1 cellular context compared by ENCODE assay signal in the genomic region with DNA sequence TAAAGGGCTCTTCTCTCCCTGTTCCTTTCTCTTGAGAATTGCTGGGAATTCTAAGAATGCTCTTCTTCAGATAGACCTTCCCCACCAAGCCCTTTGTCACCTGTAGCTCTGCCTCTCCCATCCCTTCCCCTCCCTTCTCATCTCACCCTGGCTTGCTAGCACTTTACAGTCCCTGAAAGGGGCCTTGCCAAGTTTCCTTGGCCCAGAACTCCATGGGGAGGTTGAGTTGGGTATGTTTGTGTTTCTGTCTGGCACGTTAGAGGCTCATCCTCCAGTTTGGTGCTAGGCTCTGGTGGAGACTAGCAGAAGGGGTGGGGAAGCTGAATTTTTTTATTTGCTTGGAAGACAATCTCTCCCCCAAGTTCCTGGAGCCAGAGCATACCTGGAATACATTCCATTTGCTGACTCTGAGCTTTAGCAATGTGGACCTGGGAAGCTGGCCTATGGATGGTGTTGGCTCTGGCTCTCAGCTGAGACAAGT.
TF ChIP-seq lines count a peak whose summit lies in the region.

No MANE protein-coding gene starts in this region.

TF ChIP-seq in WTC11, 78 proteins besides CTCF, POLR2A, EP300 and RAD21:
- TF ChIP-seq, protein P1, sequence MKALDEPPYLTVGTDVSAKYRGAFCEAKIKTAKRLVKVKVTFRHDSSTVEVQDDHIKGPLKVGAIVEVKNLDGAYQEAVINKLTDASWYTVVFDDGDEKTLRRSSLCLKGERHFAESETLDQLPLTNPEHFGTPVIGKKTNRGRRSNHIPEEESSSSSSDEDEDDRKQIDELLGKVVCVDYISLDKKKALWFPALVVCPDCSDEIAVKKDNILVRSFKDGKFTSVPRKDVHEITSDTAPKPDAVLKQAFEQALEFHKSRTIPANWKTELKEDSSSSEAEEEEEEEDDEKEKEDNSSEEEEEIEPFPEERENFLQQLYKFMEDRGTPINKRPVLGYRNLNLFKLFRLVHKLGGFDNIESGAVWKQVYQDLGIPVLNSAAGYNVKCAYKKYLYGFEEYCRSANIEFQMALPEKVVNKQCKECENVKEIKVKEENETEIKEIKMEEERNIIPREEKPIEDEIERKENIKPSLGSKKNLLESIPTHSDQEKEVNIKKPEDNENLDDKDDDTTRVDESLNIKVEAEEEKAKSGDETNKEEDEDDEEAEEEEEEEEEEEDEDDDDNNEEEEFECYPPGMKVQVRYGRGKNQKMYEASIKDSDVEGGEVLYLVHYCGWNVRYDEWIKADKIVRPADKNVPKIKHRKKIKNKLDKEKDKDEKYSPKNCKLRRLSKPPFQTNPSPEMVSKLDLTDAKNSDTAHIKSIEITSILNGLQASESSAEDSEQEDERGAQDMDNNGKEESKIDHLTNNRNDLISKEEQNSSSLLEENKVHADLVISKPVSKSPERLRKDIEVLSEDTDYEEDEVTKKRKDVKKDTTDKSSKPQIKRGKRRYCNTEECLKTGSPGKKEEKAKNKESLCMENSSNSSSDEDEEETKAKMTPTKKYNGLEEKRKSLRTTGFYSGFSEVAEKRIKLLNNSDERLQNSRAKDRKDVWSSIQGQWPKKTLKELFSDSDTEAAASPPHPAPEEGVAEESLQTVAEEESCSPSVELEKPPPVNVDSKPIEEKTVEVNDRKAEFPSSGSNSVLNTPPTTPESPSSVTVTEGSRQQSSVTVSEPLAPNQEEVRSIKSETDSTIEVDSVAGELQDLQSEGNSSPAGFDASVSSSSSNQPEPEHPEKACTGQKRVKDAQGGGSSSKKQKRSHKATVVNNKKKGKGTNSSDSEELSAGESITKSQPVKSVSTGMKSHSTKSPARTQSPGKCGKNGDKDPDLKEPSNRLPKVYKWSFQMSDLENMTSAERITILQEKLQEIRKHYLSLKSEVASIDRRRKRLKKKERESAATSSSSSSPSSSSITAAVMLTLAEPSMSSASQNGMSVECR (CRISPR knock-in tag; IDR thresholded peaks at IDR 0.05; ENCODE audit: borderline replicate concordance): no peak
- TF ChIP-seq ZNF423 (CRISPR knock-in tag; IDR thresholded peaks at IDR 0.05) (no peak), ZNF232 (CRISPR knock-in tag; IDR thresholded peaks at IDR 0.05) (no peak), GTF2I (CRISPR knock-in tag; conservative IDR thresholded peaks at IDR 0.05) (no peak), SMAD3 (CRISPR knock-in tag; IDR thresholded peaks at IDR 0.05; ENCODE audit: borderline replicate concordance) (no peak), HMGA2 (CRISPR knock-in tag; IDR thresholded peaks at IDR 0.05) (no peak), TEAD4 (CRISPR knock-in tag; IDR thresholded peaks at IDR 0.05) (no peak), ZNF138 (CRISPR knock-in tag; conservative IDR thresholded peaks at IDR 0.05) (no peak), MYBL2 (CRISPR knock-in tag; IDR thresholded peaks at IDR 0.05) (no peak), RORB (CRISPR knock-in tag; IDR thresholded peaks at IDR 0.05) (no peak)
- TF ChIP-seq, protein P2, sequence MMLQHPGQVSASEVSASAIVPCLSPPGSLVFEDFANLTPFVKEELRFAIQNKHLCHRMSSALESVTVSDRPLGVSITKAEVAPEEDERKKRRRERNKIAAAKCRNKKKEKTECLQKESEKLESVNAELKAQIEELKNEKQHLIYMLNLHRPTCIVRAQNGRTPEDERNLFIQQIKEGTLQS (CRISPR knock-in tag; conservative IDR thresholded peaks at IDR 0.05): no peak
- TF ChIP-seq, protein P3, sequence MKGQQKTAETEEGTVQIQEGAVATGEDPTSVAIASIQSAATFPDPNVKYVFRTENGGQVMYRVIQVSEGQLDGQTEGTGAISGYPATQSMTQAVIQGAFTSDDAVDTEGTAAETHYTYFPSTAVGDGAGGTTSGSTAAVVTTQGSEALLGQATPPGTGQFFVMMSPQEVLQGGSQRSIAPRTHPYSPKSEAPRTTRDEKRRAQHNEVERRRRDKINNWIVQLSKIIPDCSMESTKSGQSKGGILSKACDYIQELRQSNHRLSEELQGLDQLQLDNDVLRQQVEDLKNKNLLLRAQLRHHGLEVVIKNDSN (CRISPR knock-in tag; IDR thresholded peaks at IDR 0.05): no peak
- TF ChIP-seq, protein P4, sequence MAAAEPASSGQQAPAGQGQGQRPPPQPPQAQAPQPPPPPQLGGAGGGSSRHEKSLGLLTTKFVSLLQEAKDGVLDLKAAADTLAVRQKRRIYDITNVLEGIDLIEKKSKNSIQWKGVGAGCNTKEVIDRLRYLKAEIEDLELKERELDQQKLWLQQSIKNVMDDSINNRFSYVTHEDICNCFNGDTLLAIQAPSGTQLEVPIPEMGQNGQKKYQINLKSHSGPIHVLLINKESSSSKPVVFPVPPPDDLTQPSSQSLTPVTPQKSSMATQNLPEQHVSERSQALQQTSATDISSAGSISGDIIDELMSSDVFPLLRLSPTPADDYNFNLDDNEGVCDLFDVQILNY (CRISPR knock-in tag; IDR thresholded peaks at IDR 0.05): no peak
- TF ChIP-seq, protein P5, sequence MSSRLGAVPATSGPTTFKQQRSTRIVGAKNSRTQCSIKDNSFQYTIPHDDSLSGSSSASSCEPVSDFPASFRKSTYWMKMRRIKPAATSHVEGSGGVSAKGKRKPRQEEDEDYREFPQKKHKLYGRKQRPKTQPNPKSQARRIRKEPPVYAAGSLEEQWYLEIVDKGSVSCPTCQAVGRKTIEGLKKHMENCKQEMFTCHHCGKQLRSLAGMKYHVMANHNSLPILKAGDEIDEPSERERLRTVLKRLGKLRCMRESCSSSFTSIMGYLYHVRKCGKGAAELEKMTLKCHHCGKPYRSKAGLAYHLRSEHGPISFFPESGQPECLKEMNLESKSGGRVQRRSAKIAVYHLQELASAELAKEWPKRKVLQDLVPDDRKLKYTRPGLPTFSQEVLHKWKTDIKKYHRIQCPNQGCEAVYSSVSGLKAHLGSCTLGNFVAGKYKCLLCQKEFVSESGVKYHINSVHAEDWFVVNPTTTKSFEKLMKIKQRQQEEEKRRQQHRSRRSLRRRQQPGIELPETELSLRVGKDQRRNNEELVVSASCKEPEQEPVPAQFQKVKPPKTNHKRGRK (CRISPR knock-in tag; IDR thresholded peaks at IDR 0.05; ENCODE audit: borderline replicate concordance): no peak
- TF ChIP-seq, protein P6, sequence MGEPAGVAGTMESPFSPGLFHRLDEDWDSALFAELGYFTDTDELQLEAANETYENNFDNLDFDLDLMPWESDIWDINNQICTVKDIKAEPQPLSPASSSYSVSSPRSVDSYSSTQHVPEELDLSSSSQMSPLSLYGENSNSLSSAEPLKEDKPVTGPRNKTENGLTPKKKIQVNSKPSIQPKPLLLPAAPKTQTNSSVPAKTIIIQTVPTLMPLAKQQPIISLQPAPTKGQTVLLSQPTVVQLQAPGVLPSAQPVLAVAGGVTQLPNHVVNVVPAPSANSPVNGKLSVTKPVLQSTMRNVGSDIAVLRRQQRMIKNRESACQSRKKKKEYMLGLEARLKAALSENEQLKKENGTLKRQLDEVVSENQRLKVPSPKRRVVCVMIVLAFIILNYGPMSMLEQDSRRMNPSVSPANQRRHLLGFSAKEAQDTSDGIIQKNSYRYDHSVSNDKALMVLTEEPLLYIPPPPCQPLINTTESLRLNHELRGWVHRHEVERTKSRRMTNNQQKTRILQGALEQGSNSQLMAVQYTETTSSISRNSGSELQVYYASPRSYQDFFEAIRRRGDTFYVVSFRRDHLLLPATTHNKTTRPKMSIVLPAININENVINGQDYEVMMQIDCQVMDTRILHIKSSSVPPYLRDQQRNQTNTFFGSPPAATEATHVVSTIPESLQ (CRISPR knock-in tag; IDR thresholded peaks at IDR 0.05): no peak
- TF ChIP-seq, protein P7, sequence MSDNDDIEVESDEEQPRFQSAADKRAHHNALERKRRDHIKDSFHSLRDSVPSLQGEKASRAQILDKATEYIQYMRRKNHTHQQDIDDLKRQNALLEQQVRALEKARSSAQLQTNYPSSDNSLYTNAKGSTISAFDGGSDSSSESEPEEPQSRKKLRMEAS (CRISPR knock-in tag; IDR thresholded peaks at IDR 0.05): no peak
- TF ChIP-seq, protein P8, sequence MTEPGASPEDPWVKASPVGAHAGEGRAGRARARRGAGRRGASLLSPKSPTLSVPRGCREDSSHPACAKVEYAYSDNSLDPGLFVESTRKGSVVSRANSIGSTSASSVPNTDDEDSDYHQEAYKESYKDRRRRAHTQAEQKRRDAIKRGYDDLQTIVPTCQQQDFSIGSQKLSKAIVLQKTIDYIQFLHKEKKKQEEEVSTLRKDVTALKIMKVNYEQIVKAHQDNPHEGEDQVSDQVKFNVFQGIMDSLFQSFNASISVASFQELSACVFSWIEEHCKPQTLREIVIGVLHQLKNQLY (CRISPR knock-in tag; IDR thresholded peaks at IDR 0.05): no peak
- TF ChIP-seq, protein P9, sequence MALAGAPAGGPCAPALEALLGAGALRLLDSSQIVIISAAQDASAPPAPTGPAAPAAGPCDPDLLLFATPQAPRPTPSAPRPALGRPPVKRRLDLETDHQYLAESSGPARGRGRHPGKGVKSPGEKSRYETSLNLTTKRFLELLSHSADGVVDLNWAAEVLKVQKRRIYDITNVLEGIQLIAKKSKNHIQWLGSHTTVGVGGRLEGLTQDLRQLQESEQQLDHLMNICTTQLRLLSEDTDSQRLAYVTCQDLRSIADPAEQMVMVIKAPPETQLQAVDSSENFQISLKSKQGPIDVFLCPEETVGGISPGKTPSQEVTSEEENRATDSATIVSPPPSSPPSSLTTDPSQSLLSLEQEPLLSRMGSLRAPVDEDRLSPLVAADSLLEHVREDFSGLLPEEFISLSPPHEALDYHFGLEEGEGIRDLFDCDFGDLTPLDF (CRISPR knock-in tag; IDR thresholded peaks at IDR 0.05): no peak
- TF ChIP-seq, protein P10, sequence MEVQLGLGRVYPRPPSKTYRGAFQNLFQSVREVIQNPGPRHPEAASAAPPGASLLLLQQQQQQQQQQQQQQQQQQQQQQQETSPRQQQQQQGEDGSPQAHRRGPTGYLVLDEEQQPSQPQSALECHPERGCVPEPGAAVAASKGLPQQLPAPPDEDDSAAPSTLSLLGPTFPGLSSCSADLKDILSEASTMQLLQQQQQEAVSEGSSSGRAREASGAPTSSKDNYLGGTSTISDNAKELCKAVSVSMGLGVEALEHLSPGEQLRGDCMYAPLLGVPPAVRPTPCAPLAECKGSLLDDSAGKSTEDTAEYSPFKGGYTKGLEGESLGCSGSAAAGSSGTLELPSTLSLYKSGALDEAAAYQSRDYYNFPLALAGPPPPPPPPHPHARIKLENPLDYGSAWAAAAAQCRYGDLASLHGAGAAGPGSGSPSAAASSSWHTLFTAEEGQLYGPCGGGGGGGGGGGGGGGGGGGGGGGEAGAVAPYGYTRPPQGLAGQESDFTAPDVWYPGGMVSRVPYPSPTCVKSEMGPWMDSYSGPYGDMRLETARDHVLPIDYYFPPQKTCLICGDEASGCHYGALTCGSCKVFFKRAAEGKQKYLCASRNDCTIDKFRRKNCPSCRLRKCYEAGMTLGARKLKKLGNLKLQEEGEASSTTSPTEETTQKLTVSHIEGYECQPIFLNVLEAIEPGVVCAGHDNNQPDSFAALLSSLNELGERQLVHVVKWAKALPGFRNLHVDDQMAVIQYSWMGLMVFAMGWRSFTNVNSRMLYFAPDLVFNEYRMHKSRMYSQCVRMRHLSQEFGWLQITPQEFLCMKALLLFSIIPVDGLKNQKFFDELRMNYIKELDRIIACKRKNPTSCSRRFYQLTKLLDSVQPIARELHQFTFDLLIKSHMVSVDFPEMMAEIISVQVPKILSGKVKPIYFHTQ (CRISPR knock-in tag; IDR thresholded peaks at IDR 0.05): no peak
- TF ChIP-seq, protein P11, sequence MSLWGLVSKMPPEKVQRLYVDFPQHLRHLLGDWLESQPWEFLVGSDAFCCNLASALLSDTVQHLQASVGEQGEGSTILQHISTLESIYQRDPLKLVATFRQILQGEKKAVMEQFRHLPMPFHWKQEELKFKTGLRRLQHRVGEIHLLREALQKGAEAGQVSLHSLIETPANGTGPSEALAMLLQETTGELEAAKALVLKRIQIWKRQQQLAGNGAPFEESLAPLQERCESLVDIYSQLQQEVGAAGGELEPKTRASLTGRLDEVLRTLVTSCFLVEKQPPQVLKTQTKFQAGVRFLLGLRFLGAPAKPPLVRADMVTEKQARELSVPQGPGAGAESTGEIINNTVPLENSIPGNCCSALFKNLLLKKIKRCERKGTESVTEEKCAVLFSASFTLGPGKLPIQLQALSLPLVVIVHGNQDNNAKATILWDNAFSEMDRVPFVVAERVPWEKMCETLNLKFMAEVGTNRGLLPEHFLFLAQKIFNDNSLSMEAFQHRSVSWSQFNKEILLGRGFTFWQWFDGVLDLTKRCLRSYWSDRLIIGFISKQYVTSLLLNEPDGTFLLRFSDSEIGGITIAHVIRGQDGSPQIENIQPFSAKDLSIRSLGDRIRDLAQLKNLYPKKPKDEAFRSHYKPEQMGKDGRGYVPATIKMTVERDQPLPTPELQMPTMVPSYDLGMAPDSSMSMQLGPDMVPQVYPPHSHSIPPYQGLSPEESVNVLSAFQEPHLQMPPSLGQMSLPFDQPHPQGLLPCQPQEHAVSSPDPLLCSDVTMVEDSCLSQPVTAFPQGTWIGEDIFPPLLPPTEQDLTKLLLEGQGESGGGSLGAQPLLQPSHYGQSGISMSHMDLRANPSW (CRISPR knock-in tag; conservative IDR thresholded peaks at IDR 0.05; ENCODE audit: low read depth): no peak
